Comparison of ENCODE assay signal across 23 cellular contexts in genomic region chr3:100311011-100311410, GRCh38.
"Had no signal": no experiment of that assay in that cellular context is flagged by ENCODE, and none has a peak within 500 bp of the region (broad histone marks: within the 10 kb centered on the region; RNA-seq: fewer than 3 reads in every experiment).

No MANE protein-coding gene starts in this region.

- H3K4me3 Mint-ChIP-seq: activated naive CD4-positive, alpha-beta T cell treated with anti-CD3 and anti-CD28 coated beads, Interleukin-2, amount 50 U/mL, for 24 hours; dendritic cell treated with granulocyte-macrophage colony-stimulating factor and Interleukin-4, amounts not matched to agents 40 ng/mL and 50 ng/mL, for 4 days; immature natural killer cell; naive thymus-derived CD8-positive, alpha-beta T cell; stimulated activated naive CD8-positive, alpha-beta T cell treated with anti-CD3 and anti-CD28 coated beads, Interleukin-15, amount 100 ng/mL, for 72 hours; type B pancreatic cell had no signal

- H3K9me3 Mint-ChIP-seq: activated naive CD4-positive, alpha-beta T cell treated with anti-CD3 and anti-CD28 coated beads, Interleukin-2, amount 50 U/mL, for 24 hours; dendritic cell treated with granulocyte-macrophage colony-stimulating factor and Interleukin-4, amounts not matched to agents 40 ng/mL and 50 ng/mL, for 4 days; immature natural killer cell; naive thymus-derived CD8-positive, alpha-beta T cell; stimulated activated naive CD8-positive, alpha-beta T cell treated with anti-CD3 and anti-CD28 coated beads, Interleukin-15, amount 100 ng/mL, for 72 hours; type B pancreatic cell had no signal

- H3K9me3 ChIP-seq: adrenal gland, gastrocnemius medialis, ovary, psoas muscle had no signal

- DNase-seq: activated CD4-positive, alpha-beta T cell treated with anti-CD3 and anti-CD28 coated beads for 1 hour; activated CD4-positive, alpha-beta T cell treated with anti-CD3 and anti-CD28 coated beads, Interleukin-2, amount 50 U/mL, for 4 hours; activated gamma-delta T cell; adrenal gland; effector CD8-positive, alpha-beta T cell; gastrocnemius medialis; head of caudate nucleus; immature natural killer cell; mesendoderm; naive thymus-derived CD8-positive, alpha-beta T cell; ovary; psoas muscle; right cardiac atrium; stimulated activated CD4-positive, alpha-beta T cell treated with anti-CD3 and anti-CD28 coated beads, Interleukin-4, amount 100 ng/mL, for 1 hour; stimulated activated naive CD8-positive, alpha-beta T cell treated with anti-CD3 and anti-CD28 coated beads, Interleukin-15, amount 100 ng/mL, for 72 hours; T-helper 1 cell had no signal

- ATAC-seq: gastrocnemius medialis; naive thymus-derived CD8-positive, alpha-beta T cell; psoas muscle; right cardiac atrium; SK-N-SH treated with all-trans-retinoic acid at 6 μM for 48 hours; stimulated activated naive CD8-positive, alpha-beta T cell treated with anti-CD3 and anti-CD28 coated beads, Interleukin-15, amount 100 ng/mL, for 72 hours had no signal

- H3K27ac ChIP-seq: adrenal gland, gastrocnemius medialis, ovary, psoas muscle, VCaP had no signal

- H3K27me3 Mint-ChIP-seq: activated naive CD4-positive, alpha-beta T cell treated with anti-CD3 and anti-CD28 coated beads, Interleukin-2, amount 50 U/mL, for 24 hours; dendritic cell treated with granulocyte-macrophage colony-stimulating factor and Interleukin-4, amounts not matched to agents 40 ng/mL and 50 ng/mL, for 4 days; naive thymus-derived CD8-positive, alpha-beta T cell; stimulated activated naive CD8-positive, alpha-beta T cell treated with anti-CD3 and anti-CD28 coated beads, Interleukin-15, amount 100 ng/mL, for 72 hours; type B pancreatic cell had no signal

- H3K4me3 ChIP-seq: gastrocnemius medialis, ovary, psoas muscle, smooth muscle cell had no signal

- H3K36me3 ChIP-seq: ovary had no signal

- H3K4me2 ChIP-seq: smooth muscle cell had no signal

- FAIRE-seq: bronchial epithelial cell had no signal

- H3K27me3 ChIP-seq: adrenal gland, gastrocnemius medialis, ovary had no signal

- H3K27ac Mint-ChIP-seq: dendritic cell treated with granulocyte-macrophage colony-stimulating factor and Interleukin-4, amounts not matched to agents 40 ng/mL and 50 ng/mL, for 4 days; stimulated activated naive CD8-positive, alpha-beta T cell treated with anti-CD3 and anti-CD28 coated beads, Interleukin-15, amount 100 ng/mL, for 72 hours; type B pancreatic cell had no signal

- H3K4me1 Mint-ChIP-seq: immature natural killer cell; naive thymus-derived CD8-positive, alpha-beta T cell; stimulated activated naive CD8-positive, alpha-beta T cell treated with anti-CD3 and anti-CD28 coated beads, Interleukin-15, amount 100 ng/mL, for 72 hours had no signal
